ENCODE assay signal across 28 cellular contexts in genomic region chr9:121386442-121387175, GRCh38.
"Had no signal": no experiment of that assay in that cellular context is flagged by ENCODE, and none has a peak within 500 bp of the region (broad histone marks: within the 10 kb centered on the region; RNA-seq: fewer than 3 reads in every experiment).

No MANE protein-coding gene starts in this region.

- H3K4me3 Mint-ChIP-seq: activated CD4-positive, alpha-beta T cell treated with anti-CD3 and anti-CD28 coated beads for 36 hours; activated naive CD4-positive, alpha-beta T cell treated with anti-CD3 and anti-CD28 coated beads for 36 hours; activated naive CD8-positive, alpha-beta T cell treated with anti-CD3 and anti-CD28 coated beads for 36 hours; naive thymus-derived CD8-positive, alpha-beta T cell; neural crest cell; stimulated activated memory B cell treated with anti-CD40 and anti-IgM and Interleukin-4, amounts not matched to agents 10 μg/mL and 1 μg/mL and 100 μg/mL, for 72 hours; stimulated activated naive CD8-positive, alpha-beta T cell treated with anti-CD3 and anti-CD28 coated beads, Interleukin-15, amount 100 ng/mL, for 72 hours; T-helper 2 cell treated with Interferon-gamma antibody and Interleukin-4, amounts not matched to agents 5 μg/mL and 100 μg/mL, for 36 hours had no signal

- H3K4me3 ChIP-seq: adrenal gland, esophagus muscularis mucosa, heart left ventricle, pancreas, psoas muscle, sigmoid colon had no signal

- H3K36me3 Mint-ChIP-seq: activated naive CD8-positive, alpha-beta T cell treated with anti-CD3 and anti-CD28 coated beads for 36 hours; naive thymus-derived CD8-positive, alpha-beta T cell; stimulated activated memory B cell treated with anti-CD40 and anti-IgM and Interleukin-4, amounts not matched to agents 10 μg/mL and 1 μg/mL and 100 μg/mL, for 72 hours had no signal

- ATAC-seq: activated CD4-positive, alpha-beta T cell treated with anti-CD3 and anti-CD28 coated beads for 36 hours; foreskin keratinocyte; heart left ventricle; left cardiac atrium; naive thymus-derived CD8-positive, alpha-beta T cell; pancreas; psoas muscle; stimulated activated memory B cell treated with anti-CD40 and anti-IgM and Interleukin-4, amounts not matched to agents 10 μg/mL and 1 μg/mL and 100 μg/mL, for 72 hours; stimulated activated naive CD8-positive, alpha-beta T cell treated with anti-CD3 and anti-CD28 coated beads, Interleukin-15, amount 100 ng/mL, for 72 hours had no signal

- H3K4me1 ChIP-seq: adrenal gland, esophagus muscularis mucosa, heart left ventricle, pancreas, psoas muscle, sigmoid colon had no signal

- H3K4me1 Mint-ChIP-seq: activated CD4-positive, alpha-beta T cell treated with anti-CD3 and anti-CD28 coated beads for 36 hours; activated naive CD8-positive, alpha-beta T cell treated with anti-CD3 and anti-CD28 coated beads for 36 hours; naive thymus-derived CD8-positive, alpha-beta T cell; neural crest cell; stimulated activated memory B cell treated with anti-CD40 and anti-IgM and Interleukin-4, amounts not matched to agents 10 μg/mL and 1 μg/mL and 100 μg/mL, for 72 hours; stimulated activated naive CD8-positive, alpha-beta T cell treated with anti-CD3 and anti-CD28 coated beads, Interleukin-15, amount 100 ng/mL, for 72 hours had no signal

- H3K36me3 ChIP-seq: adrenal gland, brain microvascular endothelial cell, esophagus muscularis mucosa, heart left ventricle, pancreas, sigmoid colon had no signal

- H3K27me3 ChIP-seq: adrenal gland, brain microvascular endothelial cell, esophagus muscularis mucosa, foreskin keratinocyte, heart left ventricle, pancreas, sigmoid colon had no signal

- H3K27me3 Mint-ChIP-seq: activated naive CD8-positive, alpha-beta T cell treated with anti-CD3 and anti-CD28 coated beads for 36 hours; naive thymus-derived CD8-positive, alpha-beta T cell; stimulated activated memory B cell treated with anti-CD40 and anti-IgM and Interleukin-4, amounts not matched to agents 10 μg/mL and 1 μg/mL and 100 μg/mL, for 72 hours; stimulated activated naive CD8-positive, alpha-beta T cell treated with anti-CD3 and anti-CD28 coated beads, Interleukin-15, amount 100 ng/mL, for 72 hours had no signal

- H3K9me3 ChIP-seq: adrenal gland, esophagus muscularis mucosa, heart left ventricle, pancreas, psoas muscle, sigmoid colon had no signal

- H3K9me3 Mint-ChIP-seq: activated naive CD4-positive, alpha-beta T cell treated with anti-CD3 and anti-CD28 coated beads for 36 hours; activated naive CD8-positive, alpha-beta T cell treated with anti-CD3 and anti-CD28 coated beads for 36 hours; naive thymus-derived CD8-positive, alpha-beta T cell; neural crest cell; stimulated activated memory B cell treated with anti-CD40 and anti-IgM and Interleukin-4, amounts not matched to agents 10 μg/mL and 1 μg/mL and 100 μg/mL, for 72 hours; stimulated activated naive CD8-positive, alpha-beta T cell treated with anti-CD3 and anti-CD28 coated beads, Interleukin-15, amount 100 ng/mL, for 72 hours; T-helper 2 cell treated with Interferon-gamma antibody and Interleukin-4, amounts not matched to agents 5 μg/mL and 100 μg/mL, for 36 hours had no signal

- H3K27ac ChIP-seq: adrenal gland, brain microvascular endothelial cell, esophagus muscularis mucosa, foreskin keratinocyte, heart left ventricle, pancreas, psoas muscle, sigmoid colon had no signal

- H3K27ac Mint-ChIP-seq: activated CD4-positive, alpha-beta T cell treated with anti-CD3 and anti-CD28 coated beads for 36 hours; activated naive CD4-positive, alpha-beta T cell treated with anti-CD3 and anti-CD28 coated beads for 36 hours; activated naive CD8-positive, alpha-beta T cell treated with anti-CD3 and anti-CD28 coated beads for 36 hours; naive thymus-derived CD8-positive, alpha-beta T cell; stimulated activated memory B cell treated with anti-CD40 and anti-IgM and Interleukin-4, amounts not matched to agents 10 μg/mL and 1 μg/mL and 100 μg/mL, for 72 hours; stimulated activated naive CD8-positive, alpha-beta T cell treated with anti-CD3 and anti-CD28 coated beads, Interleukin-15, amount 100 ng/mL, for 72 hours; T-helper 2 cell treated with Interferon-gamma antibody and Interleukin-4, amounts not matched to agents 5 μg/mL and 100 μg/mL, for 36 hours had no signal

- DNase-seq: activated CD4-positive, alpha-beta T cell treated with anti-CD3 and anti-CD28 coated beads for 36 hours; activated CD4-positive, alpha-beta T cell treated with anti-CD3 and anti-CD28 coated beads, Interleukin-2, amount 50 U/mL, for 4 hours; activated CD4-positive, CD25-positive, alpha-beta regulatory T cell; activated effector memory CD4-positive, alpha-beta T cell treated with anti-CD3 and anti-CD28 coated beads, Interleukin-2, amount 50 U/mL, for 16 hours; activated naive CD4-positive, alpha-beta T cell treated with anti-CD3 and anti-CD28 coated beads for 36 hours; activated naive CD8-positive, alpha-beta T cell treated with anti-CD3 and anti-CD28 coated beads for 36 hours; adrenal gland; brain microvascular endothelial cell; caudate nucleus; foreskin keratinocyte; heart left ventricle; hypothalamus; left cardiac atrium; naive thymus-derived CD8-positive, alpha-beta T cell; nucleus accumbens; pancreas; psoas muscle; sigmoid colon; small intestine; stimulated activated CD4-positive, alpha-beta T cell treated with anti-CD3 and anti-CD28 coated beads, Interleukin-4, amount 100 ng/mL, for 4 hours; stimulated activated CD8-positive, alpha-beta memory T cell treated with anti-CD3 and anti-CD28 coated beads, Interleukin-4, amount 100 ng/mL, for 48 hours; stimulated activated naive CD8-positive, alpha-beta T cell treated with anti-CD3 and anti-CD28 coated beads, Interleukin-15, amount 100 ng/mL, for 72 hours; substantia nigra; T-helper 1 cell had no signal
